Comparison of ENCODE assay signal across 8 cellular contexts in the genomic region with DNA sequence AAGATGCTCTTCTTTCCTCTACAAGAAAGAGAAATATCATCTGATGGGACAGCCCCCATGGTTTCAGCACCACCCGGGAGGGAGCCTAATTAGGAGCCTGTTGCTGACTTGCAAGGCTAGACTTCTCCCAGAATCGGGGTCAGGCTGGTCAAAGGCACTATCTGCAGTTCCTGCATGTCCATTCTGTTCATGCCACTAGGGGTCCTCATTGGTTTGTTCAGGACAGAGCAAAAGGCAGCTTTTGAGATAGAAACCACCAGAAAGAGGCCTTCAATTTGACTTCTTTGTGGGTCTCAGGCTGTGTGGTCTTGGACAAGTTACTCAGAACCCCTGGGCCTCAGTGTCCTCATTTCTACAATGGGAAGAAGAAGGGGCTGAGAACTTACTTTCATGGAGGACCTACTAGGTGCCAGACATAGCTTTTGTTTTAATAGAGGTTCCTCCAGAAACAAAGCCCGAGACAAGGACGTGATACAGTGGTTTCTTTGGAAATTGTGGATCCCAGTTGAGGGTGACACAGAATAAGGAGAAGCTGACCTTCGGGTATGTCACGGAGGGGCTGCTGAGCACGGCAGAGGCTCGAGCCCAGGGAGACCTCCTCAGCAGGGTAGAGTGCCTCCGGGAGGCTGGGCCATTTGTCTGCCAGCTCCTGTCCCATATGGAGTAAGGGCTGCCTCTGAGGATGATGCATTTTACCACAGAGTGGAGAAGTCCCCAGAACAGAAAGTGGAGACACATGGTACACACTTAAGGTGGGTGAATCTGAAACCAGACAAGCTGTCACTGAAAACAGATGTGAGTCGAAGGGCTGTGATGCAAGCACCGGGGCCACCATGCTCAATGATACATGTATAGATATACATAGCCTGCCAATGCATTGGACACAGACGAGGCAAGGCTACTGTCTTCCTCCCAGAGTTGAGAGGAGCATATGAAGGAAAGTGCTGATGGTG. TPM values are rescaled to one million over a fixed set of nuclear protein-coding genes. Genes with fewer than 3 reads are reported as not detected.
DNase-seq lines count a peak whose midpoint lies in the region; ATAC-seq and TF ChIP-seq lines count a peak whose summit lies in the region.

No MANE protein-coding gene starts in this region.

- peak; percentile 39 for TF ChIP-seq RAD21 in Ishikawa (IDR thresholded peaks at IDR 0.05; ENCODE audit: low read depth)

- no peak for TF ChIP-seq POLR2A in gastrocnemius medialis (IDR thresholded peaks at IDR 0.05)

- no peak overlapping the region for H3K4me2 ChIP-seq in osteoblast (ENCODE audit: insufficient read depth, low read length)

- no peak overlapping the region for H2AFZ ChIP-seq in osteoblast (ENCODE audit: low read length)

- intact Hi-C loops in gastrocnemius medialis (cut with DNase I; ENCODE audit: low total_unique reads), result no loop called here

- H3K9me3 ChIP-seq in osteoblast (ENCODE audit: low read depth, low read length) (no peaks in the 10 kb centered on the region), gastrocnemius medialis (no peaks in the 10 kb centered on the region)

- no peaks in the 10 kb centered on the region for H3K27me3 ChIP-seq in osteoblast (ENCODE audit: insufficient read depth, low read length)
- no peaks in the 10 kb centered on the region for H3K27me3 ChIP-seq in gastrocnemius medialis

- H3K4me3 ChIP-seq in osteoblast (ENCODE audit: insufficient read depth, low read length) (no peak overlapping the region), gastrocnemius medialis (no peak overlapping the region)

- in situ Hi-C loops in gastrocnemius medialis (cut with MboI; ENCODE audit: low sequenced_read_pairs in 4 of 4), result no loop called here

- TF ChIP-seq EP300 in Ishikawa (IDR thresholded peaks at IDR 0.05; ENCODE audit: borderline replicate concordance), result no peak

- H3K36me3 ChIP-seq in osteoblast (ENCODE audit: insufficient read depth, low read length) (no peaks in the 10 kb centered on the region), gastrocnemius medialis (no peaks in the 10 kb centered on the region)

- H4K20me1 ChIP-seq in osteoblast (ENCODE audit: insufficient read depth, low read length), result no peaks in the 10 kb centered on the region

- no peaks in the 10 kb centered on the region for H3K4me1 ChIP-seq in osteoblast (ENCODE audit: insufficient read depth, low read length)
- no peaks in the 10 kb centered on the region for H3K4me1 ChIP-seq in gastrocnemius medialis

- no peaks in the 10 kb centered on the region for H3K79me2 ChIP-seq in osteoblast (ENCODE audit: insufficient read depth, low read length)

- peak; percentile 68 for TF ChIP-seq CTCF in osteoblast (IDR thresholded peaks at IDR 0.05; ENCODE audit: extremely low read depth, low read depth, low read length)
- no peak for TF ChIP-seq CTCF in gastrocnemius medialis (IDR thresholded peaks at IDR 0.05 in 4 of 5, conservative IDR thresholded peaks at IDR 0.05 in 1 of 5)

- H3K27ac ChIP-seq in osteoblast (ENCODE audit: low read depth, low read length), result no peak overlapping the region
- H3K27ac ChIP-seq in gastrocnemius medialis, result no peak overlapping the region

- peak; percentile 82 for ATAC-seq in GM21786 (IDR thresholded peaks at IDR 0.05; ENCODE audit: unreplicated experiment)
- peak; percentile 73 for ATAC-seq in esophagus mucosa
- no peak for ATAC-seq in gastrocnemius medialis

- peak; percentile 47 for DNase-seq in SIG-M5 treated with dmso at 0.1 percent for 504 hours (lab: John Stamatoyannopoulos, UW; ENCODE audit: unreplicated experiment)
- no peak for DNase-seq in SIG-M5 (lab: John Stamatoyannopoulos, UW)
- DNase-seq in RPMI8226, result peak; percentile 70
- DNase-seq in osteoblast (ENCODE audit: insufficient read length, low spot score, missing footprints), result peak; percentile 50
- DNase-seq in gastrocnemius medialis, result no peak

TF ChIP-seq in Ishikawa, 13 proteins besides CTCF, POLR2A, EP300 and RAD21:
- TF ChIP-seq ZBTB7A (IDR thresholded peaks at IDR 0.05; ENCODE audit: low read depth), result no peak
TF ChIP-seq in Ishikawa: peak in this region for 0.

RNA-seq across cellular contexts. Expression of a gene that starts 33.1 kb away (rescaled TPM):
- total RNA-seq in esophagus mucosa (not detected), osteoblast (not detected in 2 replicates), gastrocnemius medialis (not detected)

Comparison
In these comparisons a context has a peak if more than half of its experiments do, and no peak if none do; other contexts are left out.
1. DNase-seq: peak in SIG-M5 treated with dmso at 0.1 percent for 504 hours (single experiment), RPMI8226 (single experiment) and osteoblast (single experiment); none in SIG-M5 (single experiment) and gastrocnemius medialis (0 of 2).
2. ATAC-seq: peak in GM21786 (single experiment) and esophagus mucosa (single experiment); none in gastrocnemius medialis (0 of 2).